ENCODE assay signal across 8 cellular contexts in genomic region chr16:85798901-85799496, GRCh38. TPM values are rescaled to one million over a fixed set of nuclear protein-coding genes. Genes with fewer than 3 reads are reported as not detected.
DNase-seq lines count a peak whose midpoint lies in the region; ATAC-seq and TF ChIP-seq lines count a peak whose summit lies in the region.

No MANE protein-coding gene starts in this region.

- in situ Hi-C loops in KBM-7 (cut with MboI; ENCODE audit: low pct_unique_long_range_greater_than_20kb, low sequenced_read_pairs) = no loop called here

- peak overlapping the region; percentile 90 for H3K4me3 Mint-ChIP-seq in glutamatergic neuron (ENCODE audit: unreplicated experiment)

- H3K9me3 ChIP-seq in parathyroid adenoma (ENCODE audit: control insufficient read depth, low read length) = no peaks in the 10 kb centered on the region

- no peak for TF ChIP-seq CTCF in GM10248 (IDR thresholded peaks at IDR 0.05; ENCODE audit: control extremely low read depth, extremely low read depth, low read depth, missing control alignments)
- no peak for TF ChIP-seq CTCF in glutamatergic neuron (IDR thresholded peaks at IDR 0.05; ENCODE audit: partially characterized antibody, unreplicated experiment)
- TF ChIP-seq CTCF in parathyroid adenoma (IDR thresholded peaks at IDR 0.05) = peak; percentile 9

- H3K36me3 Mint-ChIP-seq in glutamatergic neuron (ENCODE audit: unreplicated experiment) = peaks cover 9% of the 10 kb centered on the region

- POLR2A ChIA-PET in GM10248 (lab: Yijun Ruan, JAX) = no interaction called here

- peaks cover 17% of the 10 kb centered on the region for H3K4me1 ChIP-seq in parathyroid adenoma

- intact Hi-C loops in posterior vena cava (cut with DNase I) = no loop called here

- H3K4me2 ChIP-seq in parathyroid adenoma (ENCODE audit: low read length) = peak overlapping the region; percentile 87

- peaks cover 10% of the 10 kb centered on the region for H3K27me3 Mint-ChIP-seq in glutamatergic neuron (ENCODE audit: unreplicated experiment)

- no peaks in the 10 kb centered on the region for H3K27me3 ChIP-seq in parathyroid adenoma (ENCODE audit: control insufficient read depth, insufficient read depth, low read length)

- peak overlapping the region; percentile 76 for H2AFZ ChIP-seq in parathyroid adenoma

- H3K9ac ChIP-seq in parathyroid adenoma = no peak overlapping the region

- H3K36me3 ChIP-seq in parathyroid adenoma (ENCODE audit: control insufficient read depth, insufficient read depth, low read length) = no peaks in the 10 kb centered on the region

- H3K4me3 ChIP-seq in parathyroid adenoma (ENCODE audit: low read depth, low read length) = peak overlapping the region; percentile 67

- ATAC-seq in GM21717 (IDR thresholded peaks at IDR 0.05; ENCODE audit: unreplicated experiment) = peak; percentile 18

- H3K4me1 Mint-ChIP-seq in glutamatergic neuron (ENCODE audit: low read depth, unreplicated experiment) = peaks cover 19% of the 10 kb centered on the region

- H3K9me3 Mint-ChIP-seq in glutamatergic neuron (ENCODE audit: unreplicated experiment) = peaks cover 8% of the 10 kb centered on the region

- DNase-seq in GM10248 (ENCODE audit: extremely low spot score) (peak; percentile 64), KBM-7 (peak; percentile 38), activated T-helper 1 cell treated with Interleukin-2 at 50 U/mL for 16 hours (ENCODE audit: low read depth) (peak; percentile 6), glutamatergic neuron (peak; percentile 52), posterior vena cava (ENCODE audit: low spot score) (no peak)
- DNase-seq in NK-92 treated with Interleukin-12 subunit alpha and Interleukin-12 subunit beta, amount 100 ng/mL, for 24 hours (lab: John Stamatoyannopoulos, UW) = no peak

- H3K79me2 ChIP-seq in parathyroid adenoma = peaks cover 48% of the 10 kb centered on the region

- peak overlapping the region; percentile 68 for H3K27ac Mint-ChIP-seq in glutamatergic neuron (ENCODE audit: unreplicated experiment)

- CTCF ChIA-PET in GM10248 (lab: Yijun Ruan, JAX) = interaction anchor here (1.8 to 2.1 kb wide), 2 partner anchors 11 to 39 kb away, joined by 6 to 8 read pairs; no protein-coding TSS in a partner anchor

- H3K27ac ChIP-seq in parathyroid adenoma = no peak overlapping the region

RNA-seq across cellular contexts. Expression of gene EMC8, which starts 0.3 kb away (rescaled TPM):
- total RNA-seq in glutamatergic neuron (ENCODE audit: unreplicated experiment) (34.2 TPM), posterior vena cava (10 to 100 TPM; 17.4 to 19.4 TPM)

RNA-seq across cellular contexts. Expression of gene COX4I1, which starts 0.5 kb away (rescaled TPM):
- total RNA-seq in glutamatergic neuron (ENCODE audit: unreplicated experiment) (544 TPM), posterior vena cava (100 to 1,000 TPM; 273 to 322 TPM)

RNA-seq across cellular contexts. Expression of gene C16orf74, which starts 48.1 kb away (rescaled TPM):
- total RNA-seq in glutamatergic neuron (ENCODE audit: unreplicated experiment) (2.6 TPM), posterior vena cava (1 to 10 TPM in 1 of 2 donors, under 1 TPM in 1; 0.83 to 1.0 TPM)

Comparison
In these comparisons a context has a peak if more than half of its experiments do, and no peak if none do; other contexts are left out.
1. DNase-seq: peak in GM10248 (single experiment), KBM-7 (single experiment), activated T-helper 1 cell treated with Interleukin-2 at 50 U/mL for 16 hours (single experiment) and glutamatergic neuron (single experiment); none in NK-92 treated with Interleukin-12 subunit alpha and Interleukin-12 subunit beta, amount 100 ng/mL, for 24 hours (single experiment) and posterior vena cava (single experiment).